Comparison of ENCODE assay signal across 26 cellular contexts in the genomic region with DNA sequence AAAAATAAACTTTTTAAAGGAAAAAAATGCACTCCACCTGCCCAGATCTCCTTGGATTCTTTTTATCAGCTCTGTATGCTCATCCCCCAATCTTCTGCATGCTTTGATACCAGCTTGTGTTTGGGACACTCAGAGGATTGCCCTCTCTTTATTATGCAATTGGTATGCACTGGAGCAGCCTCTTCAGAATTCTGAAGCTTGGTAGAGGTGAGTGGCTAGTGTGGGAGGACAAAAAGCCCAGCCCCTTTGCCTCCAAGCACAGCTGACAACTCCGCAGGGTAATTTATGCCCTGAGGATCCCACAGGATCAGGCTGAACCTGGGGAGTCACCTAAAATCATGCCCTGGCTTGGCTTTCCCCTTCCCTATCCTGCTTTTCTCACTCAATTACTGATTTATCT. TPM values are rescaled to one million over a fixed set of nuclear protein-coding genes. Genes with fewer than 3 reads are reported as not detected.
DNase-seq lines count a peak whose midpoint lies in the region; ATAC-seq and TF ChIP-seq lines count a peak whose summit lies in the region.
"Had no signal": no experiment of that assay in that cellular context is flagged by ENCODE, and none has a peak within 500 bp of the region (broad histone marks: within the 10 kb centered on the region; RNA-seq: fewer than 3 reads in every experiment).

No MANE protein-coding gene starts in this region.

- H3K4me3 ChIP-seq in epithelial cell of esophagus (ENCODE audit: low read length) (no peak overlapping the region), lung (no peak overlapping the region), upper lobe of left lung (no peak overlapping the region)
- H3K4me3 ChIP-seq: BLaER1 treated with 17β-estradiol and CSF1 and Interleukin-3, amounts not matched to agents 10 nM and 100 nM; SK-N-MC had no signal

- CTCF ChIA-PET in activated CD4-positive, alpha-beta T cell treated with anti-CD3 and anti-CD28 coated beads for 36 hours (lab: Charles Lee), result interaction anchor here (2.8 to 4.7 kb wide), 5 partner anchors 13 to 310 kb away, joined by 20 to 49 read pairs (median 30); a partner anchor contains a TSS
- CTCF ChIA-PET in Calu3 (lab: Charles Lee), result interaction anchor here (1.2 kb wide), 1 partner anchor 113 kb away, joined by 3 read pairs; no protein-coding TSS in a partner anchor

- peaks cover 28% of the 10 kb centered on the region for H3K4me1 Mint-ChIP-seq in activated CD4-positive, alpha-beta T cell treated with anti-CD3 and anti-CD28 coated beads, Interleukin-2, amount 10 ng/mL, durations not matched to agents 24 days and 14 days
- peaks cover 30% of the 10 kb centered on the region for H3K4me1 Mint-ChIP-seq in activated CD4-positive, alpha-beta T cell treated with anti-CD3 and anti-CD28 coated beads for 36 hours
- no peaks in the 10 kb centered on the region for H3K4me1 Mint-ChIP-seq in Calu3 (ENCODE audit: low read depth, unreplicated experiment)

- ATAC-seq in activated CD4-positive, alpha-beta T cell treated with anti-CD3 and anti-CD28 coated beads for 36 hours, result no peak
- ATAC-seq in lung (ENCODE audit: insufficient read depth, low FRiP score), result peak; percentile 56
- peak; percentile 17 to 56 for ATAC-seq in upper lobe of left lung (ENCODE audit: low FRiP score in 2 of 2)
- no peak for ATAC-seq in HG03460 (IDR thresholded peaks at IDR 0.05; ENCODE audit: unreplicated experiment)
- ATAC-seq: HCT116 had no signal

- TF ChIP-seq EP300 in upper lobe of left lung (IDR thresholded peaks at IDR 0.05), result no peak

- H3K27me3 Mint-ChIP-seq in activated CD4-positive, alpha-beta T cell treated with anti-CD3 and anti-CD28 coated beads, Interleukin-2, amount 10 ng/mL, durations not matched to agents 24 days and 14 days, result no peaks in the 10 kb centered on the region
- H3K27me3 Mint-ChIP-seq in activated CD4-positive, alpha-beta T cell treated with anti-CD3 and anti-CD28 coated beads for 36 hours, result peaks cover 3% of the 10 kb centered on the region
- peaks cover 13% of the 10 kb centered on the region for H3K27me3 Mint-ChIP-seq in Calu3 (ENCODE audit: unreplicated experiment)

- no peak overlapping the region for H3K4me3 Mint-ChIP-seq in activated CD4-positive, alpha-beta T cell treated with anti-CD3 and anti-CD28 coated beads, Interleukin-2, amount 10 ng/mL, durations not matched to agents 24 days and 14 days
- no peak overlapping the region for H3K4me3 Mint-ChIP-seq in activated CD4-positive, alpha-beta T cell treated with anti-CD3 and anti-CD28 coated beads for 36 hours
- H3K4me3 Mint-ChIP-seq in Calu3 (ENCODE audit: low read depth, unreplicated experiment), result no peak overlapping the region
- H3K4me3 Mint-ChIP-seq: CD8-positive, alpha-beta memory T cell had no signal

- BruUV-seq in Calu3 (replicated peaks; lab: Mats Ljungman, UMichigan), result no TSS peak

- H3K36me3 ChIP-seq in lung (ENCODE audit: control insufficient read depth in 2 of 2, insufficient read depth in 2 of 2, low read length in 2 of 2) (no peaks in the 10 kb centered on the region), upper lobe of left lung (no peaks in the 10 kb centered on the region)
- H3K36me3 ChIP-seq: BLaER1 treated with 17β-estradiol and CSF1 and Interleukin-3, amounts not matched to agents 10 nM and 100 nM had no signal

- no peaks in the 10 kb centered on the region for H3K4me1 ChIP-seq in lung (ENCODE audit: control insufficient read depth in 2 of 2, insufficient read depth in 2 of 2, low read length in 2 of 2)
- peaks cover 0 to 7% (median 5%) of the 10 kb centered on the region in 4 donors for H3K4me1 ChIP-seq in upper lobe of left lung
- H3K4me1 ChIP-seq: BLaER1 treated with 17β-estradiol and CSF1 and Interleukin-3, amounts not matched to agents 10 nM and 100 nM had no signal

- H3K27ac ChIP-seq in lung (ENCODE audit: low read depth in 1 of 2, low read length in 1 of 2) (no peak overlapping the region), upper lobe of left lung (no peak overlapping the region)
- H3K27ac ChIP-seq: 22Rv1; BLaER1 treated with 17β-estradiol and CSF1 and Interleukin-3, amounts not matched to agents 10 nM and 100 nM; KMS-11; RWPE1; SK-N-MC had no signal

- peak; percentile 26 for DNase-seq in activated CD4-positive, alpha-beta T cell treated with anti-CD3 and anti-CD28 coated beads, Interleukin-2, amount 10 ng/mL, durations not matched to agents 24 days and 14 days
- no peak for DNase-seq in activated CD4-positive, alpha-beta T cell treated with anti-CD3 and anti-CD28 coated beads for 36 hours
- peak; percentile 15 for DNase-seq in epithelial cell of esophagus (ENCODE audit: low read depth)
- DNase-seq in lung (ENCODE audit: low spot score), result peak; percentile 32
- DNase-seq in upper lobe of left lung, result peak in 1 of 2 donors; percentile 27
- no peak for DNase-seq in NOMO-1 treated with dmso at 0.1 percent for 144 hours (lab: John Stamatoyannopoulos, UW; ENCODE audit: unreplicated experiment)
- no peak for DNase-seq in Calu3
- DNase-seq: ACHN; CD8-positive, alpha-beta memory T cell; GDM1; GOT3; NCI-H1092 treated with DMSO at 0.1 percent for 48 hours; NCI-H1436 treated with DMSO at 0.1 percent for 48 hours; NCI-H2081; NCI-H2171 treated with DMSO at 0.1 percent for 48 hours; NCI-H446; NCI-H526 treated with DMSO at 0.1 percent for 48 hours; SHP77 treated with DMSO at 0.1 percent for 48 hours had no signal

- intact Hi-C loops in activated CD4-positive, alpha-beta T cell treated with anti-CD3 and anti-CD28 coated beads, Interleukin-2, amount 10 ng/mL, durations not matched to agents 24 days and 14 days (cut with micrococcal nuclease), result loop anchor here (5.0 kb wide), 1 partner anchor 223 kb away; a partner anchor contains a TSS
- intact Hi-C loops in activated CD4-positive, alpha-beta T cell treated with anti-CD3 and anti-CD28 coated beads for 36 hours (cut with DNase I, micrococcal nuclease), result loop anchor here (5.0 to 10.0 kb wide), 4 partner anchors 48 to 1661 kb away; a partner anchor contains a TSS
- intact Hi-C loops in Calu3 (cut with micrococcal nuclease; ENCODE audit: unreplicated experiment), result loop anchor here (5.0 kb wide), 1 partner anchor 48 kb away; no protein-coding TSS in a partner anchor

- no peaks in the 10 kb centered on the region for H3K27me3 ChIP-seq in lung (ENCODE audit: control insufficient read depth, insufficient read depth)
- no peaks in the 10 kb centered on the region for H3K27me3 ChIP-seq in upper lobe of left lung
- H3K27me3 ChIP-seq: BLaER1 treated with 17β-estradiol and CSF1 and Interleukin-3, amounts not matched to agents 10 nM and 100 nM had no signal

- no peaks in the 10 kb centered on the region for H3K9me3 ChIP-seq in lung (ENCODE audit: control insufficient read depth in 2 of 2, insufficient read depth in 1 of 2, low read length in 1 of 2)
- no peaks in the 10 kb centered on the region for H3K9me3 ChIP-seq in upper lobe of left lung
- H3K9me3 ChIP-seq: BLaER1 treated with 17β-estradiol and CSF1 and Interleukin-3, amounts not matched to agents 10 nM and 100 nM had no signal

- 70 to 95% methylated on average over 1 of the region's 1 CpG for WGBS in lung, 2 donors
- 69 to 89% methylated on average over 1 of the region's 1 CpG for WGBS in upper lobe of left lung, 2 donors

- POLR2A ChIA-PET in activated CD4-positive, alpha-beta T cell treated with anti-CD3 and anti-CD28 coated beads for 36 hours (lab: Charles Lee), result no interaction called here

- no peak for TF ChIP-seq CTCF in epithelial cell of esophagus (IDR thresholded peaks at IDR 0.05; ENCODE audit: insufficient read depth, low read depth, low read length, missing control alignments)
- TF ChIP-seq CTCF in lung (IDR thresholded peaks at IDR 0.05; ENCODE audit: control extremely low read depth, extremely low read depth), result no peak
- TF ChIP-seq CTCF in upper lobe of left lung (IDR thresholded peaks at IDR 0.05), result no peak
- TF ChIP-seq CTCF in Calu3 (IDR thresholded peaks at IDR 0.05; ENCODE audit: unreplicated experiment), result no peak

- peaks cover 9% of the 10 kb centered on the region for H3K9me3 Mint-ChIP-seq in activated CD4-positive, alpha-beta T cell treated with anti-CD3 and anti-CD28 coated beads, Interleukin-2, amount 10 ng/mL, durations not matched to agents 24 days and 14 days
- no peaks in the 10 kb centered on the region for H3K9me3 Mint-ChIP-seq in activated CD4-positive, alpha-beta T cell treated with anti-CD3 and anti-CD28 coated beads for 36 hours (ENCODE audit: low read depth)
- H3K9me3 Mint-ChIP-seq in Calu3 (ENCODE audit: low read depth, unreplicated experiment), result no peaks in the 10 kb centered on the region
- H3K9me3 Mint-ChIP-seq: CD8-positive, alpha-beta memory T cell had no signal

- H3K36me3 Mint-ChIP-seq in activated CD4-positive, alpha-beta T cell treated with anti-CD3 and anti-CD28 coated beads, Interleukin-2, amount 10 ng/mL, durations not matched to agents 24 days and 14 days (ENCODE audit: low read depth), result peaks cover 8% of the 10 kb centered on the region
- H3K36me3 Mint-ChIP-seq in activated CD4-positive, alpha-beta T cell treated with anti-CD3 and anti-CD28 coated beads for 36 hours (ENCODE audit: low read depth), result peaks cover 10% of the 10 kb centered on the region
- H3K36me3 Mint-ChIP-seq in Calu3 (ENCODE audit: insufficient read depth, unreplicated experiment), result no peaks in the 10 kb centered on the region

- no peak for TF ChIP-seq POLR2A in upper lobe of left lung (IDR thresholded peaks at IDR 0.05)

- H3K27ac Mint-ChIP-seq in activated CD4-positive, alpha-beta T cell treated with anti-CD3 and anti-CD28 coated beads, Interleukin-2, amount 10 ng/mL, durations not matched to agents 24 days and 14 days, result no peak overlapping the region
- no peak overlapping the region for H3K27ac Mint-ChIP-seq in activated CD4-positive, alpha-beta T cell treated with anti-CD3 and anti-CD28 coated beads for 36 hours
- no peak overlapping the region for H3K27ac Mint-ChIP-seq in Calu3 (ENCODE audit: unreplicated experiment)

RNA-seq across cellular contexts. Expression of a gene that starts 16.7 kb away (rescaled TPM):
- total RNA-seq in activated CD4-positive, alpha-beta T cell treated with anti-CD3 and anti-CD28 coated beads, Interleukin-2, amount 10 ng/mL, durations not matched to agents 24 days and 14 days, result 93.8 and 95.3 TPM in 2 replicates
- 10 to 100 TPM; 50.0 to 65.1 TPM for total RNA-seq in activated CD4-positive, alpha-beta T cell treated with anti-CD3 and anti-CD28 coated beads for 36 hours
- total RNA-seq in lung (under 1 TPM in 1 of 2 donors, not detected in 1; 0.26 TPM), upper lobe of left lung (not detected), Calu3 (2022) (not detected in 2 replicates)
- polyA plus RNA-seq in lung, result under 1 TPM in 1 of 2 donors, not detected in 1; 0.02 TPM
- total RNA-seq: Daoy had no signal
- polyA plus RNA-seq: CD8-positive, alpha-beta memory T cell had no signal

Comparison
In these comparisons a context has a peak if more than half of its experiments do, and no peak if none do; other contexts are left out.
1. DNase-seq: peak in activated CD4-positive, alpha-beta T cell treated with anti-CD3 and anti-CD28 coated beads, Interleukin-2, amount 10 ng/mL, durations not matched to agents 24 days and 14 days (single experiment), epithelial cell of esophagus (single experiment) and lung (single experiment); none in activated CD4-positive, alpha-beta T cell treated with anti-CD3 and anti-CD28 coated beads for 36 hours (single experiment), NOMO-1 treated with dmso at 0.1 percent for 144 hours (single experiment) and Calu3 (single experiment).
2. ATAC-seq: peak in lung (single experiment) and upper lobe of left lung (2 of 2); none in activated CD4-positive, alpha-beta T cell treated with anti-CD3 and anti-CD28 coated beads for 36 hours (single experiment) and HG03460 (single experiment).
3. RNA of a gene that starts 16.7 kb away (total RNA-seq): 93.8 to 95.3 TPM in activated CD4-positive, alpha-beta T cell treated with anti-CD3 and anti-CD28 coated beads, Interleukin-2, amount 10 ng/mL, durations not matched to agents 24 days and 14 days and 50.0 to 65.1 TPM in activated CD4-positive, alpha-beta T cell treated with anti-CD3 and anti-CD28 coated beads for 36 hours; 0.26 TPM in lung, not detected in upper lobe of left lung and not detected in Calu3; every median in the first group is over 10 times any median in the second.